In genomic region chr9:8074645-8075044, GRCh38 we compare ENCODE assay signal across 21 cellular contexts.
"Had no signal": no experiment of that assay in that cellular context is flagged by ENCODE, and none has a peak within 500 bp of the region (broad histone marks: within the 10 kb centered on the region; RNA-seq: fewer than 3 reads in every experiment).

No MANE protein-coding gene starts in this region.

- H3K27me3 ChIP-seq: gastroesophageal sphincter, spleen, vagina had no signal

- H3K36me3 ChIP-seq: gastroesophageal sphincter, spleen, thoracic aorta, vagina had no signal

- DNase-seq: activated B cell treated with CpG ODN at 0.5 μM for 24 hours; activated CD4-positive, alpha-beta T cell treated with anti-CD3 and anti-CD28 coated beads for 36 hours; activated CD4-positive, alpha-beta T cell treated with anti-CD3 and anti-CD28 coated beads, Interleukin-2, amount 50 U/mL, for 48 hours; activated CD8-positive, alpha-beta memory T cell treated with anti-CD3 and anti-CD28 coated beads, Interleukin-2, amount 50 U/mL, for 48 hours; activated effector memory CD4-positive, alpha-beta T cell treated with Interleukin-2 at 50 U/mL for 16 hours; activated naive CD4-positive, alpha-beta T cell treated with anti-CD3 and anti-CD28 coated beads for 36 hours; activated naive CD8-positive, alpha-beta T cell treated with anti-CD3 and anti-CD28 coated beads, Interleukin-2, amount 10 ng/mL, durations not matched to agents 7 days and 5 days; activated T-cell treated with anti-CD3 and anti-CD28 coated beads, Interleukin-2, amount 50 U/mL, for 48 hours; amygdala; head of caudate nucleus; hypothalamus; midbrain; retina; spleen; stimulated activated CD4-positive, alpha-beta T cell treated with anti-CD3 and anti-CD28 coated beads, Interleukin-4, amount 100 ng/mL, for 1 hour; stimulated activated naive CD4-positive, alpha-beta T cell treated with Interleukin-2 at 50 U/mL for 16 hours had no signal

- ATAC-seq: activated CD4-positive, alpha-beta T cell treated with anti-CD3 and anti-CD28 coated beads for 36 hours; gastroesophageal sphincter; natural killer cell treated with Interleukin-12 subunit alpha and Interleukin-12 subunit beta and Interleukin-15 and Interleukin-18, amount 100 ng/mL, for 72 hours had no signal

- H3K4me1 ChIP-seq: gastroesophageal sphincter, spleen, vagina had no signal

- H3K4me3 ChIP-seq: gastroesophageal sphincter, spleen, thoracic aorta, vagina had no signal

- H3K27ac ChIP-seq: epithelial cell of prostate, gastroesophageal sphincter, spleen, thoracic aorta, vagina had no signal

- H3K9me3 ChIP-seq: spleen, thoracic aorta, vagina had no signal
